Comparison of ENCODE assay signal across 8 cellular contexts in genomic region chr21:43306911-43307676, GRCh38.
DNase-seq lines count a peak whose midpoint lies in the region; ATAC-seq and TF ChIP-seq lines count a peak whose summit lies in the region.

No MANE protein-coding gene starts in this region.

- TF ChIP-seq CTCF in brain microvascular endothelial cell (IDR thresholded peaks at IDR 0.05; ENCODE audit: low read depth, low read length, missing control alignments) (no peak), gastrocnemius medialis (IDR thresholded peaks at IDR 0.05 in 4 of 5, conservative IDR thresholded peaks at IDR 0.05 in 1 of 5) (no peak)

- intact Hi-C loops in gastrocnemius medialis (cut with DNase I; ENCODE audit: low total_unique reads): no loop called here

- peak; percentile 96 for DNase-seq in COLO668 (lab: John Stamatoyannopoulos, UW; ENCODE audit: unreplicated experiment)
- DNase-seq in NCI-H146 (lab: John Stamatoyannopoulos, UW): peak; percentile 71
- DNase-seq in brain microvascular endothelial cell: peak; percentile 23
- peak; percentile 63 to 92 for DNase-seq in gastrocnemius medialis
- no peak for DNase-seq in amniotic stem cell (lab: John Stamatoyannopoulos, UW)
- no peak for DNase-seq in activated CD8-positive, alpha-beta memory T cell treated with anti-CD3 and anti-CD28 coated beads, Interleukin-2, amount 50 U/mL, for 48 hours
- no peak for DNase-seq in cerebellar cortex (ENCODE audit: low spot score)

- in situ Hi-C loops in brain microvascular endothelial cell (cut with HindIII; ENCODE audit: low pct_ligation_motif_present, low sequenced_read_pairs) (no loop called here), gastrocnemius medialis (cut with MboI; ENCODE audit: low sequenced_read_pairs in 4 of 4) (no loop called here)

- H3K36me3 ChIP-seq in brain microvascular endothelial cell (replicated peaks) (no peaks in the 10 kb centered on the region), gastrocnemius medialis (no peaks in the 10 kb centered on the region)

- H3K4me3 ChIP-seq in brain microvascular endothelial cell (ENCODE audit: low read depth, low read length) (no peak overlapping the region), gastrocnemius medialis (no peak overlapping the region)

- TF ChIP-seq POLR2A in gastrocnemius medialis (IDR thresholded peaks at IDR 0.05): peak in 1 of 2 donors; percentile 24

- ATAC-seq in GM21381 (IDR thresholded peaks at IDR 0.05; ENCODE audit: unreplicated experiment) (peak; percentile 63), gastrocnemius medialis (peak; percentile 87 to 93)

- H3K27ac ChIP-seq in brain microvascular endothelial cell (no peak overlapping the region), gastrocnemius medialis (peak overlapping the region; percentile 77 to 81 (median 78))

- no peaks in the 10 kb centered on the region for H3K9me3 ChIP-seq in gastrocnemius medialis

- H3K27me3 ChIP-seq in brain microvascular endothelial cell (replicated peaks) (no peaks in the 10 kb centered on the region), gastrocnemius medialis (no peaks in the 10 kb centered on the region)

- no peaks in the 10 kb centered on the region for H3K4me1 ChIP-seq in gastrocnemius medialis

Comparison
In these comparisons a context has a peak if more than half of its experiments do, and no peak if none do; other contexts are left out.
1. DNase-seq: peak in COLO668 (single experiment), NCI-H146 (single experiment), brain microvascular endothelial cell (single experiment) and gastrocnemius medialis (2 of 2); none in amniotic stem cell (single experiment), activated CD8-positive, alpha-beta memory T cell treated with anti-CD3 and anti-CD28 coated beads, Interleukin-2, amount 50 U/mL, for 48 hours (single experiment) and cerebellar cortex (single experiment).